8 cellular contexts compared by ENCODE assay signal in genomic region chr3:112086018-112086854, GRCh38. TPM values are rescaled to one million over a fixed set of nuclear protein-coding genes. Genes with fewer than 3 reads are reported as not detected.
A peak's percentile ranks its signal among the peaks of the same experiment; 100 is the strongest.
DNase-seq lines count a peak whose midpoint lies in the region; ATAC-seq, FAIRE-seq and TF ChIP-seq lines count a peak whose summit lies in the region.

Gene C3orf52 (plus strand): TSS chr3:112086389. CDS start chr3:112086408, 19 bp downstream.

- peaks cover 12% of the 10 kb centered on the region for H3K4me1 Mint-ChIP-seq in glutamatergic neuron (ENCODE audit: low read depth, unreplicated experiment)

- no peaks in the 10 kb centered on the region for H3K9me3 Mint-ChIP-seq in activated naive CD4-positive, alpha-beta T cell treated with anti-CD3 and anti-CD28 coated beads, Interleukin-2, amount 50 U/mL, for 72 hours
- H3K9me3 Mint-ChIP-seq in glutamatergic neuron (ENCODE audit: unreplicated experiment): no peaks in the 10 kb centered on the region

- H3K4me1 ChIP-seq in HUES48 (ENCODE audit: control insufficient read depth, insufficient read depth, low read length): peaks cover 17% of the 10 kb centered on the region; the same call in 1 of the 2 replicates
- H3K4me1 ChIP-seq in tibial artery: peaks cover 0 to 21% (median 15%) of the 10 kb centered on the region in 4 donors

- peak within 1 kb of the TSS; percentile 94 for H3K27ac ChIP-seq in HUES48 (ENCODE audit: low read depth, low read length)
- H3K27ac ChIP-seq in tibial artery: peak within 1 kb of the TSS; percentile 39 to 48

- peaks cover 4% of the 10 kb centered on the region for H3K27me3 Mint-ChIP-seq in glutamatergic neuron (ENCODE audit: unreplicated experiment)

- no peak for TF ChIP-seq CTCF in D721Med (IDR thresholded peaks at IDR 0.05; ENCODE audit: insufficient read depth, missing control alignments)
- TF ChIP-seq CTCF in glutamatergic neuron (IDR thresholded peaks at IDR 0.05; ENCODE audit: partially characterized antibody, unreplicated experiment): peak; percentile 17
- TF ChIP-seq CTCF in omental fat pad (IDR thresholded peaks at IDR 0.05): no peak
- TF ChIP-seq CTCF in tibial artery (IDR thresholded peaks at IDR 0.05): no peak

- peak within 1 kb of the TSS; percentile 37 to 84 for H3K27ac Mint-ChIP-seq in activated naive CD4-positive, alpha-beta T cell treated with anti-CD3 and anti-CD28 coated beads, Interleukin-2, amount 50 U/mL, for 72 hours
- no peak within 1 kb of the TSS for H3K27ac Mint-ChIP-seq in glutamatergic neuron (ENCODE audit: unreplicated experiment)

- H3K4me3 Mint-ChIP-seq in glutamatergic neuron (ENCODE audit: unreplicated experiment): peak within 1 kb of the TSS; percentile 84

- intact Hi-C loops in tibial artery (cut with DNase I; ENCODE audit: low total_unique reads): no loop called here

- no peaks in the 10 kb centered on the region for H3K36me3 ChIP-seq in HUES48 (ENCODE audit: control insufficient read depth, insufficient read depth, low read length)
- no peaks in the 10 kb centered on the region for H3K36me3 ChIP-seq in tibial artery

- peaks cover 4 to 13% of the 10 kb centered on the region in 2 donors for H3K36me3 Mint-ChIP-seq in activated naive CD4-positive, alpha-beta T cell treated with anti-CD3 and anti-CD28 coated beads, Interleukin-2, amount 50 U/mL, for 72 hours
- H3K36me3 Mint-ChIP-seq in glutamatergic neuron (ENCODE audit: unreplicated experiment): no peaks in the 10 kb centered on the region

- peak within 1 kb of the TSS; percentile 77 for H3K4me3 ChIP-seq in HUES48 (ENCODE audit: low read depth, low read length)
- H3K4me3 ChIP-seq in tibial artery: peak within 1 kb of the TSS; percentile 50 to 70

- H3K27me3 ChIP-seq in HUES48 (ENCODE audit: control insufficient read depth, insufficient read depth, low read length) (peaks cover 19% of the 10 kb centered on the region), tibial artery (no peaks in the 10 kb centered on the region)

- peak; percentile 88 for DNase-seq in D721Med (ENCODE audit: insufficient read length, low spot score)
- peak; percentile 84 for DNase-seq in SK-MEL-5 (ENCODE audit: low read depth, low spot score)
- peak; percentile 64 to 84 for DNase-seq in activated naive CD4-positive, alpha-beta T cell treated with anti-CD3 and anti-CD28 coated beads, Interleukin-2, amount 50 U/mL, for 72 hours (ENCODE audit: low spot score in 2 of 2)
- DNase-seq in glutamatergic neuron: peak; percentile 85
- peak; percentile 47 for DNase-seq in omental fat pad (ENCODE audit: low spot score)
- peak; percentile 80 to 90 for DNase-seq in tibial artery

- no peak for FAIRE-seq in D721Med (lab: Jason Lieb, UNC)

- in situ Hi-C loops in SK-MEL-5 (cut with HindIII; ENCODE audit: low pct_unique_long_range_greater_than_20kb, low sequenced_read_pairs): no loop called here

- H3K9me3 ChIP-seq in HUES48 (ENCODE audit: control insufficient read depth, insufficient read depth, low read length) (no peaks in the 10 kb centered on the region), tibial artery (no peaks in the 10 kb centered on the region)

- peak within 1 kb of the TSS; percentile 80 for H3K9ac ChIP-seq in HUES48 (ENCODE audit: low read depth, low read length)

- ATAC-seq in GM21526 (IDR thresholded peaks at IDR 0.05; ENCODE audit: low FRiP score, unreplicated experiment) (peak; percentile 93), omental fat pad (ENCODE audit: low FRiP score) (peak; percentile 97)
- ATAC-seq in activated naive CD4-positive, alpha-beta T cell treated with anti-CD3 and anti-CD28 coated beads, Interleukin-2, amount 50 U/mL, for 72 hours: peak; percentile 92 to 94

RNA-seq across cellular contexts. Expression of gene C3orf52, which starts in this region (rescaled TPM):
- total RNA-seq in SK-MEL-5 (2014; rRNA removed; shearing (Covaris generic)): 11.0 and 12.4 TPM in 2 replicates
- polyA plus RNA-seq in SK-MEL-5 (2015; cell fraction: cytosol; rRNA removed): 8.6 and 11.3 TPM in 2 replicates
- 31.7 and 41.6 TPM in 2 replicates for polyA plus RNA-seq in SK-MEL-5 (2015; cell fraction: nucleus; rRNA removed)
- 10 to 100 TPM in 1 of 2 donors, 1 to 10 TPM in 1; 6.5 to 11.2 TPM for total RNA-seq in activated naive CD4-positive, alpha-beta T cell treated with anti-CD3 and anti-CD28 coated beads, Interleukin-2, amount 50 U/mL, for 72 hours
- total RNA-seq in glutamatergic neuron (ENCODE audit: unreplicated experiment) (1.4 TPM), omental fat pad (10 to 100 TPM in 2 of 4 donors, 1 to 10 TPM in 1, not detected in 1; 2.3 to 39.1 (median 13.1) TPM)

Comparison
In these comparisons a context has a peak if more than half of its experiments do, and no peak if none do; other contexts are left out.
1. Peak in every context shown above with its lines: DNase-seq, ATAC-seq, H3K4me3 ChIP-seq and H3K27ac ChIP-seq.